ENCODE assay signal across 8 cellular contexts in genomic region chr6:25404693-25405169, GRCh38.
DNase-seq lines count a peak whose midpoint lies in the region; ATAC-seq and TF ChIP-seq lines count a peak whose summit lies in the region.

No MANE protein-coding gene starts in this region.

- H3F3A ChIP-seq in SU-DHL-6 (ENCODE audit: insufficient read depth): peaks cover 44% of the 10 kb centered on the region

- H3K27me3 ChIP-seq in SU-DHL-6 (ENCODE audit: low read length) (no peaks in the 10 kb centered on the region), colonic mucosa (no peaks in the 10 kb centered on the region)

- TF ChIP-seq CTCF in SU-DHL-6 (IDR thresholded peaks at IDR 0.05; ENCODE audit: insufficient read depth, low read length, poor library complexity, severe bottlenecking) (no peak), colonic mucosa (IDR thresholded peaks at IDR 0.05) (no peak)

- ATAC-seq in GM19025 (IDR thresholded peaks at IDR 0.05; ENCODE audit: low read depth, unreplicated experiment): peak; percentile 93
- peak; percentile 91 for ATAC-seq in HG02943 (IDR thresholded peaks at IDR 0.05; ENCODE audit: low read depth, unreplicated experiment)

- H3K9ac ChIP-seq in SU-DHL-6 (ENCODE audit: low read length) (peak overlapping the region; percentile 32), colonic mucosa (ENCODE audit: low read depth in 2 of 2, low read length in 2 of 2) (peak overlapping the region in 1 of 2 donors; percentile 61)

- H3K79me2 ChIP-seq in SU-DHL-6 (ENCODE audit: insufficient read depth, low read length): peaks cover 26% of the 10 kb centered on the region; the same call in 1 of the 2 replicates

- peak overlapping the region; percentile 86 for H3K27ac ChIP-seq in SU-DHL-6 (ENCODE audit: low read depth, low read length)
- peak overlapping the region; percentile 73 for H3K27ac ChIP-seq in colonic mucosa

- intact Hi-C loops in colonic mucosa (cut with DNase I): no loop called here

- H3K4me1 ChIP-seq in colonic mucosa: no peaks in the 10 kb centered on the region

- no peaks in the 10 kb centered on the region for H4K20me1 ChIP-seq in SU-DHL-6 (ENCODE audit: low read depth, low read length)

- H3K4me2 ChIP-seq in SU-DHL-6 (ENCODE audit: low read depth, low read length, poor library complexity, severe bottlenecking): peak overlapping the region; percentile 85

- DNase-seq in colonic mucosa (peak; percentile 45), putamen (ENCODE audit: low spot score) (no peak), NCI-H345 (lab: John Stamatoyannopoulos, UW) (no peak), kidney glomerular epithelial cell (lab: John Stamatoyannopoulos, UW) (no peak)
- DNase-seq in stimulated activated CD8-positive, alpha-beta memory T cell treated with anti-CD3 and anti-CD28 coated beads, Interleukin-4, amount 100 ng/mL, for 48 hours: peak; percentile 50

- H3K36me3 ChIP-seq in SU-DHL-6 (ENCODE audit: low read length) (no peaks in the 10 kb centered on the region), colonic mucosa (no peaks in the 10 kb centered on the region)

- peak overlapping the region; percentile 34 for H3K4me3 ChIP-seq in SU-DHL-6 (ENCODE audit: insufficient read depth, low read length, poor library complexity, severe bottlenecking)
- H3K4me3 ChIP-seq in colonic mucosa: no peak overlapping the region

- H3K9me2 ChIP-seq in SU-DHL-6 (replicated peaks; ENCODE audit: insufficient read depth, low read length): no peaks in the 10 kb centered on the region

- H3K9me3 ChIP-seq in SU-DHL-6 (ENCODE audit: insufficient read depth, low read length) (no peaks in the 10 kb centered on the region), colonic mucosa (no peaks in the 10 kb centered on the region)

- H2AFZ ChIP-seq in SU-DHL-6 (ENCODE audit: low read depth, low read length, severe bottlenecking): peak overlapping the region; percentile 5

Comparison
In these comparisons a context has a peak if more than half of its experiments do, and no peak if none do; other contexts are left out.
1. DNase-seq: peak in colonic mucosa (single experiment) and stimulated activated CD8-positive, alpha-beta memory T cell treated with anti-CD3 and anti-CD28 coated beads, Interleukin-4, amount 100 ng/mL, for 48 hours (single experiment); none in putamen (single experiment), NCI-H345 (single experiment) and kidney glomerular epithelial cell (single experiment).